ENCODE assay signal across 19 cellular contexts in genomic region chrX:17298564-17298963, GRCh38.
"Had no signal": no experiment of that assay in that cellular context is flagged by ENCODE, and none has a peak within 500 bp of the region (broad histone marks: within the 10 kb centered on the region; RNA-seq: fewer than 3 reads in every experiment).

No MANE protein-coding gene starts in this region.

- H3K27me3 Mint-ChIP-seq: activated CD4-positive, alpha-beta T cell treated with anti-CD3 and anti-CD28 coated beads, Interleukin-2, amount 10 ng/mL, durations not matched to agents 7 days and 5 days; activated naive CD4-positive, alpha-beta T cell treated with anti-CD3 and anti-CD28 coated beads, Interleukin-2, amount 50 U/mL, for 24 hours; dendritic cell treated with granulocyte-macrophage colony-stimulating factor and Interleukin-4, amounts not matched to agents 40 ng/mL and 50 ng/mL, for 4 days had no signal

- H3K4me1 ChIP-seq: adrenal gland, heart right ventricle, left ventricle myocardium inferior, psoas muscle, thyroid gland had no signal

- H3K27ac Mint-ChIP-seq: activated CD4-positive, alpha-beta T cell treated with anti-CD3 and anti-CD28 coated beads, Interleukin-2, amount 10 ng/mL, durations not matched to agents 7 days and 5 days; activated naive CD4-positive, alpha-beta T cell treated with anti-CD3 and anti-CD28 coated beads, Interleukin-2, amount 50 U/mL, for 24 hours; dendritic cell treated with granulocyte-macrophage colony-stimulating factor and Interleukin-4, amounts not matched to agents 40 ng/mL and 50 ng/mL, for 4 days had no signal

- H3K4me3 Mint-ChIP-seq: activated CD4-positive, alpha-beta T cell treated with anti-CD3 and anti-CD28 coated beads, Interleukin-2, amount 10 ng/mL, durations not matched to agents 7 days and 5 days; activated naive CD4-positive, alpha-beta T cell treated with anti-CD3 and anti-CD28 coated beads, Interleukin-2, amount 50 U/mL, for 24 hours; dendritic cell treated with granulocyte-macrophage colony-stimulating factor and Interleukin-4, amounts not matched to agents 40 ng/mL and 50 ng/mL, for 4 days; neural crest cell had no signal

- H3K9me3 Mint-ChIP-seq: activated CD4-positive, alpha-beta T cell treated with anti-CD3 and anti-CD28 coated beads, Interleukin-2, amount 10 ng/mL, durations not matched to agents 7 days and 5 days; activated naive CD4-positive, alpha-beta T cell treated with anti-CD3 and anti-CD28 coated beads, Interleukin-2, amount 50 U/mL, for 24 hours; dendritic cell treated with granulocyte-macrophage colony-stimulating factor and Interleukin-4, amounts not matched to agents 40 ng/mL and 50 ng/mL, for 4 days had no signal

- H3K4me1 Mint-ChIP-seq: activated CD4-positive, alpha-beta T cell treated with anti-CD3 and anti-CD28 coated beads, Interleukin-2, amount 10 ng/mL, durations not matched to agents 7 days and 5 days; activated naive CD4-positive, alpha-beta T cell treated with anti-CD3 and anti-CD28 coated beads, Interleukin-2, amount 50 U/mL, for 24 hours; neural crest cell had no signal

- DNase-seq: activated CD4-positive, alpha-beta T cell treated with anti-CD3 and anti-CD28 coated beads, Interleukin-2, amount 10 ng/mL, durations not matched to agents 7 days and 5 days; activated CD8-positive, alpha-beta memory T cell treated with anti-CD3 and anti-CD28 coated beads, Interleukin-2, amount 50 U/mL, for 4 hours; activated gamma-delta T cell; adrenal gland; effector CD8-positive, alpha-beta T cell; heart right ventricle; kidney glomerular epithelial cell; left ventricle myocardium inferior; mammary epithelial cell; psoas muscle; right cardiac atrium; stimulated activated CD4-positive, alpha-beta T cell treated with anti-CD3 and anti-CD28 coated beads, Interleukin-2, amount 100 ng/mL, for 24 hours; stimulated activated naive CD4-positive, alpha-beta T cell treated with Interleukin-2 at 50 U/mL for 16 hours; thyroid gland had no signal

- ATAC-seq: activated CD4-positive, CD25-positive, alpha-beta regulatory T cell treated with anti-CD3 and anti-CD28 coated beads, Interleukin-2, amount 50 U/mL, for 24 hours; esophagus mucosa; heart right ventricle; psoas muscle; right cardiac atrium had no signal

- H3K36me3 Mint-ChIP-seq: activated naive CD4-positive, alpha-beta T cell treated with anti-CD3 and anti-CD28 coated beads, Interleukin-2, amount 50 U/mL, for 24 hours had no signal

- H3K36me3 ChIP-seq: adrenal gland, heart right ventricle, left ventricle myocardium inferior, thyroid gland had no signal

- H3K4me3 ChIP-seq: adrenal gland, psoas muscle, thyroid gland had no signal

- H3K9me3 ChIP-seq: adrenal gland, left ventricle myocardium inferior, thyroid gland had no signal

- H3K27me3 ChIP-seq: adrenal gland, heart right ventricle, thyroid gland had no signal

- H3K27ac ChIP-seq: adrenal gland, heart right ventricle, left ventricle myocardium inferior, psoas muscle, thyroid gland had no signal
